15 cellular contexts compared by ENCODE assay signal in genomic region chr18:36162981-36163380, GRCh38. TPM values are rescaled to one million over a fixed set of nuclear protein-coding genes. Genes with fewer than 3 reads are reported as not detected.
A peak's percentile ranks its signal among the peaks of the same experiment; 100 is the strongest.
DNase-seq lines count a peak whose midpoint lies in the region; TF ChIP-seq lines count a peak whose summit lies in the region.
"Had no signal": no experiment of that assay in that cellular context is flagged by ENCODE, and none has a peak within 500 bp of the region (broad histone marks: within the 10 kb centered on the region; RNA-seq: fewer than 3 reads in every experiment).

No MANE protein-coding gene starts in this region.

- H3K4me3 ChIP-seq in cardiac fibroblast (replicated peaks in 1 of 2; ENCODE audit: low read depth in 2 of 2, low read length in 2 of 2) = no peak overlapping the region
- H3K4me3 ChIP-seq: GM12878 had no signal

- DNase-seq in NCI-H2171 treated with DMSO at 0.1 percent for 48 hours (lab: John Stamatoyannopoulos, UW) (peak; percentile 55), NCI-H2171 (lab: John Stamatoyannopoulos, UW) (no peak), cardiac fibroblast (ENCODE audit: low read depth in 2 of 2) (peak; percentile 12 to 74), fibroblast of peridontal ligament (ENCODE audit: extremely low read depth) (peak; percentile 40), pulmonary artery endothelial cell (ENCODE audit: low read depth, low spot score) (peak; percentile 73), caudate nucleus (lab: John Stamatoyannopoulos, UW) (no peak), CD1c-positive myeloid dendritic cell (ENCODE audit: extremely low spot score) (no peak)
- DNase-seq in stimulated activated CD4-positive, alpha-beta T cell treated with anti-CD3 and anti-CD28 coated beads, Interleukin-4, amount 100 ng/mL, for 24 hours = no peak
- DNase-seq: DMS79, GOT3, H9 had no signal

- H3K27ac ChIP-seq in caudate nucleus (ENCODE audit: low read depth, low read length) = no peak overlapping the region
- H3K27ac ChIP-seq: 22Rv1 had no signal

- no peak for TF ChIP-seq CTCF in cardiac fibroblast (IDR thresholded peaks at IDR 0.05; ENCODE audit: low read depth, low read length)

RNA-seq across cellular contexts. Expression of gene MOCOS, which starts 24.3 kb away (rescaled TPM):
- 0.79 and 1.3 TPM in 2 replicates for total RNA-seq in pulmonary artery endothelial cell
- total RNA-seq: A673, G401 had no signal

RNA-seq across cellular contexts. Expression of gene ELP2, which starts 33.3 kb away (rescaled TPM):
- total RNA-seq in pulmonary artery endothelial cell = 115 and 244 TPM in 2 replicates

RNA-seq across cellular contexts. Expression of gene SLC39A6, which starts 33.8 kb away (rescaled TPM):
- 20.5 and 21.8 TPM in 2 replicates for total RNA-seq in pulmonary artery endothelial cell

Comparison
In these comparisons a context has a peak if more than half of its experiments do, and no peak if none do; other contexts are left out.
1. DNase-seq: peak in NCI-H2171 treated with DMSO at 0.1 percent for 48 hours (single experiment), cardiac fibroblast (2 of 2), fibroblast of peridontal ligament (single experiment) and pulmonary artery endothelial cell (single experiment); none in NCI-H2171 (single experiment), stimulated activated CD4-positive, alpha-beta T cell treated with anti-CD3 and anti-CD28 coated beads, Interleukin-4, amount 100 ng/mL, for 24 hours (single experiment), caudate nucleus (0 of 61) and CD1c-positive myeloid dendritic cell (single experiment).